1 cellular context compared by ENCODE assay signal in genomic region chr1:227654431-227654830, GRCh38.
TF ChIP-seq lines count a peak whose summit lies in the region.

No MANE protein-coding gene starts in this region.

TF ChIP-seq in HepG2, 621 proteins besides CTCF, POLR2A, EP300 and RAD21 (continued from another document):
- TF ChIP-seq NFAT5 (CRISPR knock-in tag; IDR thresholded peaks at IDR 0.05) (no peak), ZNF646 (CRISPR knock-in tag; IDR thresholded peaks at IDR 0.05) (no peak), MAZ (IDR thresholded peaks at IDR 0.05; ENCODE audit: borderline replicate concordance, low read depth, low read length) (no peak), MAZ (CRISPR knock-in tag; IDR thresholded peaks at IDR 0.05; ENCODE audit: low read depth) (no peak), ZNF740 (CRISPR knock-in tag; IDR thresholded peaks at IDR 0.05) (no peak), MED13 (CRISPR knock-in tag; IDR thresholded peaks at IDR 0.05) (no peak), ATF7 (IDR thresholded peaks at IDR 0.05) (no peak), ATF7 (CRISPR knock-in tag; IDR thresholded peaks at IDR 0.05) (no peak), ZNF160 (CRISPR knock-in tag; IDR thresholded peaks at IDR 0.05) (no peak), ZNF407 (CRISPR knock-in tag; IDR thresholded peaks at IDR 0.05; ENCODE audit: not compliant biosample characterization) (no peak), ZNF691 (CRISPR knock-in tag; IDR thresholded peaks at IDR 0.05; ENCODE audit: borderline replicate concordance, low read depth) (no peak), SRSF9 (IDR thresholded peaks at IDR 0.05; ENCODE audit: borderline replicate concordance, insufficient read depth, low read depth, low read length, poor library complexity, severe bottlenecking) (no peak), ZBTB7B (CRISPR knock-in tag; IDR thresholded peaks at IDR 0.05) (no peak)
